In genomic region chr3:73469331-73469730, GRCh38 we compare ENCODE assay signal across 29 cellular contexts.
"Had no signal": no experiment of that assay in that cellular context is flagged by ENCODE, and none has a peak within 500 bp of the region (broad histone marks: within the 10 kb centered on the region; RNA-seq: fewer than 3 reads in every experiment).

No MANE protein-coding gene starts in this region.

- H3K27me3 ChIP-seq: brain microvascular endothelial cell, esophagus muscularis mucosa had no signal

- H3K9me3 ChIP-seq: esophagus muscularis mucosa had no signal

- ATAC-seq: activated CD4-positive, CD25-positive, alpha-beta regulatory T cell treated with anti-CD3 and anti-CD28 coated beads, Interleukin-2, amount 50 U/mL, for 24 hours; activated CD8-positive, alpha-beta T cell treated with anti-CD3 and anti-CD28 coated beads for 36 hours; activated T-cell treated with anti-CD3 and anti-CD28 coated beads, Interleukin-2, amount 50 U/mL, for 4 hours; activated T-helper 17 cell treated with anti-CD3 and anti-CD28 coated beads, Interleukin-2, amount 50 U/mL, for 72 hours; effector memory CD8-positive, alpha-beta T cell; T-helper 17 cell had no signal

- H3K27ac ChIP-seq: brain microvascular endothelial cell, esophagus muscularis mucosa, WERI-Rb-1 had no signal

- H3K36me3 ChIP-seq: brain microvascular endothelial cell, esophagus muscularis mucosa, WERI-Rb-1 had no signal

- H3K4me3 ChIP-seq: esophagus muscularis mucosa had no signal

- FAIRE-seq: astrocyte, bronchial epithelial cell, frontal cortex had no signal

- DNase-seq: activated B cell treated with CpG ODN at 0.5 μM for 24 hours; activated CD4-positive, alpha-beta T cell treated with anti-CD3 and anti-CD28 coated beads for 48 hours; activated CD4-positive, alpha-beta T cell treated with anti-CD3 and anti-CD28 coated beads, Interleukin-2, amount 50 U/mL, for 1 hour; activated CD4-positive, alpha-beta T cell treated with anti-CD3 and anti-CD28 coated beads, Interleukin-2, amount 50 U/mL, for 48 hours; activated CD8-positive, alpha-beta memory T cell treated with anti-CD3 and anti-CD28 coated beads for 24 hours; activated CD8-positive, alpha-beta T cell treated with anti-CD3 and anti-CD28 coated beads for 36 hours; activated effector memory CD4-positive, alpha-beta T cell treated with Interleukin-2 at 50 U/mL for 16 hours; activated gamma-delta T cell treated with Interleukin-2 at 50 U/mL for 16 hours; activated naive CD4-positive, alpha-beta T cell treated with anti-CD3 and anti-CD28 coated beads, Interleukin-2, amount 50 U/mL, for 16 hours; activated naive CD4-positive, alpha-beta T cell treated with Interleukin-2 at 50 U/mL for 16 hours; activated T-cell treated with anti-CD3 and anti-CD28 coated beads, Interleukin-2, amount 50 U/mL, for 4 hours; amniotic stem cell; anterior cingulate cortex; brain microvascular endothelial cell; cortex of kidney; dermis blood vessel endothelial cell; effector CD4-positive, alpha-beta T cell; effector memory CD8-positive, alpha-beta T cell; erythroblast; head of caudate nucleus; T-helper 17 cell; T1000; WERI-Rb-1 had no signal
